In genomic region chr2:216362730-216363129, GRCh38 we compare ENCODE assay signal across 16 cellular contexts. TPM values are rescaled to one million over a fixed set of nuclear protein-coding genes. Genes with fewer than 3 reads are reported as not detected.
DNase-seq lines count a peak whose midpoint lies in the region; ATAC-seq, FAIRE-seq and TF ChIP-seq lines count a peak whose summit lies in the region.
"Had no signal": no experiment of that assay in that cellular context is flagged by ENCODE, and none has a peak within 500 bp of the region (broad histone marks: within the 10 kb centered on the region; RNA-seq: fewer than 3 reads in every experiment).

No MANE protein-coding gene starts in this region.

- H4K20me1 ChIP-seq in astrocyte (ENCODE audit: insufficient read depth, low read length), result peaks cover 35% of the 10 kb centered on the region

- FAIRE-seq in astrocyte (lab: Jason Lieb, UNC), result no peak

- H3K4me1 Mint-ChIP-seq in astrocyte (ENCODE audit: low read depth, unreplicated experiment), result peaks cover 25% of the 10 kb centered on the region
- H3K4me1 Mint-ChIP-seq: activated naive CD8-positive, alpha-beta T cell treated with anti-CD3 and anti-CD28 coated beads, Interleukin-2, amount 50 U/mL, for 24 hours had no signal

- no peak overlapping the region for H2AFZ ChIP-seq in astrocyte (ENCODE audit: low read depth, low read length)

- H3K27ac ChIP-seq in astrocyte (ENCODE audit: low read depth, low read length) (no peak overlapping the region), spleen (no peak overlapping the region)
- H3K27ac ChIP-seq: ovary, stomach had no signal

- H3K4me2 ChIP-seq in astrocyte (ENCODE audit: low read length), result peak overlapping the region; percentile 32

- H3K9me3 Mint-ChIP-seq in astrocyte (ENCODE audit: unreplicated experiment), result no peaks in the 10 kb centered on the region
- H3K9me3 Mint-ChIP-seq: activated naive CD8-positive, alpha-beta T cell treated with anti-CD3 and anti-CD28 coated beads, Interleukin-2, amount 50 U/mL, for 24 hours; endodermal cell had no signal

- 63 to 77% (median 67%) methylated on average over 2 of the region's 2 CpGs for WGBS in spleen, 5 donors

- peak overlapping the region; percentile 4 for H3K4me3 Mint-ChIP-seq in astrocyte (ENCODE audit: unreplicated experiment)
- H3K4me3 Mint-ChIP-seq: activated naive CD8-positive, alpha-beta T cell treated with anti-CD3 and anti-CD28 coated beads, Interleukin-2, amount 50 U/mL, for 24 hours; endodermal cell had no signal

- peaks cover 34% of the 10 kb centered on the region for H3K79me2 ChIP-seq in astrocyte (ENCODE audit: insufficient read depth, low read length)

- no peaks in the 10 kb centered on the region for H3K27me3 Mint-ChIP-seq in astrocyte (ENCODE audit: low read depth, unreplicated experiment)
- H3K27me3 Mint-ChIP-seq: activated naive CD8-positive, alpha-beta T cell treated with anti-CD3 and anti-CD28 coated beads, Interleukin-2, amount 50 U/mL, for 24 hours had no signal

- DNase-seq in Daoy (ENCODE audit: low read depth) (peak; percentile 77), LNCaP clone FGC (ENCODE audit: low read depth) (peak; percentile 75), astrocyte (ENCODE audit: low read depth) (peak; percentile 55), iris pigment epithelial cell (ENCODE audit: low read depth) (peak; percentile 73), retina (no peak), spleen (no peak), ACHN (no peak)
- DNase-seq: activated naive CD8-positive, alpha-beta T cell treated with anti-CD3 and anti-CD28 coated beads, Interleukin-2, amount 50 U/mL, for 24 hours; endodermal cell; mesendoderm; NCI-H2081 treated with DMSO at 0.1 percent for 48 hours; ovary; SIG-M5; stimulated activated CD4-positive, alpha-beta T cell treated with anti-CD3 and anti-CD28 coated beads, Interleukin-4, amount 100 ng/mL, for 1 hour; stomach had no signal

- TF ChIP-seq POLR2A in spleen (IDR thresholded peaks at IDR 0.05), result no peak

- H3K27me3 ChIP-seq in astrocyte (ENCODE audit: insufficient read depth, low read length) (no peaks in the 10 kb centered on the region), spleen (replicated peaks in 1 of 7) (peaks cover 0 to 39% (median 0%) of the 10 kb centered on the region in 7 donors)
- H3K27me3 ChIP-seq: ovary had no signal

- TF ChIP-seq CTCF in LNCaP clone FGC (IDR thresholded peaks at IDR 0.05; ENCODE audit: control insufficient read depth, extremely low read depth, insufficient read depth), result no peak
- no peak for TF ChIP-seq CTCF in astrocyte (IDR thresholded peaks at IDR 0.05; ENCODE audit: insufficient read depth, low read depth, low read length)
- TF ChIP-seq CTCF in spleen (IDR thresholded peaks at IDR 0.05 in 8 of 11, conservative IDR thresholded peaks at IDR 0.05 in 3 of 11), result no peak

- H3K9ac ChIP-seq in astrocyte (ENCODE audit: low read length), result no peak overlapping the region

- peak overlapping the region; percentile 60 for H3K27ac Mint-ChIP-seq in astrocyte (ENCODE audit: unreplicated experiment)
- H3K27ac Mint-ChIP-seq: activated naive CD8-positive, alpha-beta T cell treated with anti-CD3 and anti-CD28 coated beads, Interleukin-2, amount 50 U/mL, for 24 hours; endodermal cell had no signal

- ATAC-seq in GM19455 (IDR thresholded peaks at IDR 0.05; ENCODE audit: unreplicated experiment), result no peak
- ATAC-seq: activated naive CD8-positive, alpha-beta T cell treated with anti-CD3 and anti-CD28 coated beads, Interleukin-2, amount 50 U/mL, for 24 hours had no signal

- H3K4me3 ChIP-seq in LNCaP clone FGC (ENCODE audit: low read depth, low read length) (no peak overlapping the region), astrocyte (ENCODE audit: insufficient read depth, low read depth, low read length) (no peak overlapping the region), spleen (no peak overlapping the region)
- H3K4me3 ChIP-seq: ovary, stomach had no signal

- H3K9me3 ChIP-seq in astrocyte (ENCODE audit: insufficient read depth, low read depth, low read length), result no peaks in the 10 kb centered on the region
- H3K9me3 ChIP-seq in spleen, result no peaks in the 10 kb centered on the region
- H3K9me3 ChIP-seq: ovary, stomach had no signal

- H3K4me1 ChIP-seq in astrocyte (ENCODE audit: insufficient read depth, low read length), result peaks cover 8% of the 10 kb centered on the region
- H3K4me1 ChIP-seq in spleen, result no peaks in the 10 kb centered on the region
- H3K4me1 ChIP-seq: stomach had no signal

- peaks cover 21% of the 10 kb centered on the region for H3K36me3 Mint-ChIP-seq in astrocyte (ENCODE audit: low read depth, unreplicated experiment)

- H3K36me3 ChIP-seq in astrocyte (ENCODE audit: insufficient read depth, low read length), result peaks cover 2% of the 10 kb centered on the region
- no peaks in the 10 kb centered on the region for H3K36me3 ChIP-seq in spleen
- H3K36me3 ChIP-seq: ovary, stomach had no signal

- intact Hi-C loops in spleen (cut with DNase I; ENCODE audit: low total_unique reads), result no loop called here

- in situ Hi-C loops in ACHN (cut with HindIII; ENCODE audit: low pct_ligation_motif_present, low pct_unique_long_range_greater_than_20kb, low sequenced_read_pairs), result no loop called here

RNA-seq across cellular contexts. Expression of gene MARCHF4, which starts 9.6 kb away (rescaled TPM):
- total RNA-seq in Daoy (2014; rRNA removed; shearing (Covaris generic)), result 4.1 and 4.8 TPM in 2 replicates
- total RNA-seq in astrocyte, result 28.1 and 42.8 TPM in 2 replicates
- not detected for total RNA-seq in spleen
- polyA plus RNA-seq in spleen, result not detected

RNA-seq across cellular contexts. Expression of gene SMARCAL1, which starts 49.6 kb away (rescaled TPM):
- 3.2 and 3.8 TPM in 2 replicates for total RNA-seq in Daoy (2014; rRNA removed; shearing (Covaris generic))
- 35.2 and 37.6 TPM in 2 replicates for total RNA-seq in astrocyte
- total RNA-seq in spleen, result 10 to 100 TPM; 21.9 to 34.9 (median 25.4) TPM
- 10 to 100 TPM in 1 of 3 donors, 1 to 10 TPM in 2; 7.3 to 10.4 (median 7.9) TPM for polyA plus RNA-seq in spleen

Comparison
In these comparisons a context has a peak if more than half of its experiments do, and no peak if none do; other contexts are left out.
1. DNase-seq: peak in Daoy (single experiment), LNCaP clone FGC (single experiment), astrocyte (single experiment) and iris pigment epithelial cell (single experiment); none in retina (single experiment), spleen (single experiment) and ACHN (single experiment).